ENCODE assay signal across 1 cellular context in the genomic region with DNA sequence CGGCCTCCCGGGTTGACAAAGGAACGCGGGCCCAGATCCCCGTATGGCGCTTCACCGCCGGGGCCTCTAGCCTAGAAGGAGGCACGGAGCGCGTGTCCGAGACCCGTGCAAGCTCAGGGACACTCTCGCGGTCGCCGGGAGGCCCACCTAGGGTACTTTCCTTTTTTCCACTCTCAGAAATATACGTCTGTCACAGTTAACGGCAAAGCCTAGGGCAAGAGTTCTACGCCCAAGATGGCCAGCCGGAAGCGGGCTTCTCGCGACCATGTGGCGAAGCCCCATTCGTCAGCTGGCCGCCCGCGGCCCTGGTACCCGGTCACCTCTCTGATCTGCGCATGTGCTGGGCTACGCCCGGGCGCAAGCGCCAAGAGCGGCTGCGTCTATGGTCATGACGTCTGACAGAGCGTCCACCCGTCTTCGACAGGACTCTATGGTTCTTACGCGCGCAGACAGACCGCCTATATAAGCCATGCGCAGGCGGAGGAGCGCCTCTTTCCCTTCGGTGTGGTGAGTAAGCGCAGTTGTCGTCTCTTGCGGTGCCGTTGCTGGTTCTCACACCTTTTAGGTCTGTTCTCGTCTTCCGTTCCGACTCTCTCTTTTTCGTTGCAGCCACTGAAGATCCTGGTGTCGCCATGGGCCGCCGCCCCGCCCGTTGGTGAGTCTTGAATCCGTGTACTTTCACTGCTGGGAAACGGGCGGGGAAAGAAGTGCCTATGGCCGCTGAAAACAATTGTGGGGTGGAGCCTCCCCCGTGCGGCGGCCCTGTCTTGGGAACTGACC.
A peak's percentile ranks its signal among the peaks of the same experiment; 100 is the strongest.
TF ChIP-seq lines count a peak whose summit lies in the region.

RPL10 (plus strand) TSS at position 490 of the 780 bp plus-strand sequence; CDS start at position 633, 143 bp downstream.

TF ChIP-seq in K562, 482 proteins besides CTCF, POLR2A, EP300 and RAD21 (continued from another document and continues in another):
- TF ChIP-seq ELF4 (CRISPR knock-in tag; IDR thresholded peaks at IDR 0.05), result no peak
- no peak for TF ChIP-seq ZNF324 (CRISPR knock-in tag; IDR thresholded peaks at IDR 0.05)
- no peak for TF ChIP-seq MECOM (CRISPR knock-in tag; IDR thresholded peaks at IDR 0.05)
- TF ChIP-seq RBM14 (IDR thresholded peaks at IDR 0.05; ENCODE audit: borderline replicate concordance, insufficient read depth, low read depth, low read length), result no peak
- TF ChIP-seq TAF7 (tag; IDR thresholded peaks at IDR 0.05), result peak; percentile 98
- TF ChIP-seq GATAD2B (IDR thresholded peaks at IDR 0.05; ENCODE audit: borderline replicate concordance), result no peak
- no peak; the same call in 1 of the 2 replicates for TF ChIP-seq PREB (CRISPR knock-in tag; IDR thresholded peaks at IDR 0.05)
- TF ChIP-seq ZNF165 (CRISPR knock-in tag; IDR thresholded peaks at IDR 0.05; ENCODE audit: borderline replicate concordance), result no peak
- TF ChIP-seq HDGF (IDR thresholded peaks at IDR 0.05), result no peak
- TF ChIP-seq ASH1L (IDR thresholded peaks at IDR 0.05; ENCODE audit: borderline replicate concordance, low read depth, partially characterized antibody), result no peak
- no peak for TF ChIP-seq ZNF311 (CRISPR knock-in tag; IDR thresholded peaks at IDR 0.05)
- peak; percentile 8 to 60; a peak in 1 of 4 replicates for TF ChIP-seq NONO (IDR thresholded peaks at IDR 0.05; ENCODE audit: low read depth in 2 of 2, low read length in 1 of 2)
- no peak for TF ChIP-seq MYBL2 (IDR thresholded peaks at IDR 0.05; ENCODE audit: low read depth)
- TF ChIP-seq MYBL2 (CRISPR knock-in tag; IDR thresholded peaks at IDR 0.05; ENCODE audit: borderline replicate concordance), result no peak
- no peak for TF ChIP-seq FOXM1 (IDR thresholded peaks at IDR 0.05; ENCODE audit: low read depth)
- TF ChIP-seq FOXM1 (CRISPR knock-in tag; IDR thresholded peaks at IDR 0.05; ENCODE audit: low read depth), result no peak
- no peak for TF ChIP-seq ZNF217 (CRISPR knock-in tag; IDR thresholded peaks at IDR 0.05)
- TF ChIP-seq, protein P1, sequence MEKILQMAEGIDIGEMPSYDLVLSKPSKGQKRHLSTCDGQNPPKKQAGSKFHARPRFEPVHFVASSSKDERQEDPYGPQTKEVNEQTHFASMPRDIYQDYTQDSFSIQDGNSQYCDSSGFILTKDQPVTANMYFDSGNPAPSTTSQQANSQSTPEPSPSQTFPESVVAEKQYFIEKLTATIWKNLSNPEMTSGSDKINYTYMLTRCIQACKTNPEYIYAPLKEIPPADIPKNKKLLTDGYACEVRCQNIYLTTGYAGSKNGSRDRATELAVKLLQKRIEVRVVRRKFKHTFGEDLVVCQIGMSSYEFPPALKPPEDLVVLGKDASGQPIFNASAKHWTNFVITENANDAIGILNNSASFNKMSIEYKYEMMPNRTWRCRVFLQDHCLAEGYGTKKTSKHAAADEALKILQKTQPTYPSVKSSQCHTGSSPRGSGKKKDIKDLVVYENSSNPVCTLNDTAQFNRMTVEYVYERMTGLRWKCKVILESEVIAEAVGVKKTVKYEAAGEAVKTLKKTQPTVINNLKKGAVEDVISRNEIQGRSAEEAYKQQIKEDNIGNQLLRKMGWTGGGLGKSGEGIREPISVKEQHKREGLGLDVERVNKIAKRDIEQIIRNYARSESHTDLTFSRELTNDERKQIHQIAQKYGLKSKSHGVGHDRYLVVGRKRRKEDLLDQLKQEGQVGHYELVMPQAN (IDR thresholded peaks at IDR 0.05; ENCODE audit: borderline replicate concordance), result no peak
- TF ChIP-seq EGR1 (conservative IDR thresholded peaks at IDR 0.05), result peak; percentile 51
- no peak for TF ChIP-seq FIP1L1 (IDR thresholded peaks at IDR 0.05; ENCODE audit: low read depth, low read length, poor library complexity, severe bottlenecking)
- TF ChIP-seq MTF1 (CRISPR knock-in tag; IDR thresholded peaks at IDR 0.05; ENCODE audit: borderline replicate concordance), result no peak
- TF ChIP-seq ZNF384 (IDR thresholded peaks at IDR 0.05; ENCODE audit: low read depth, low read length), result 0 out of 2 replicates have a peak, but pooled peaks have one; percentile 5
- TF ChIP-seq CHD4 (IDR thresholded peaks at IDR 0.05; ENCODE audit: insufficient read depth, insufficient replicate concordance, low read depth, low read length, poor library complexity, severe bottlenecking), result no peak
- TF ChIP-seq GTF2F1 (IDR thresholded peaks at IDR 0.05; ENCODE audit: low read depth, low read length), result peak; percentile 98
- TF ChIP-seq ZNF699 (CRISPR knock-in tag; IDR thresholded peaks at IDR 0.05; ENCODE audit: insufficient replicate concordance), result no peak
- TF ChIP-seq HDAC3 (IDR thresholded peaks at IDR 0.05; ENCODE audit: borderline replicate concordance, partially characterized antibody), result no peak
- TF ChIP-seq, protein P2, sequence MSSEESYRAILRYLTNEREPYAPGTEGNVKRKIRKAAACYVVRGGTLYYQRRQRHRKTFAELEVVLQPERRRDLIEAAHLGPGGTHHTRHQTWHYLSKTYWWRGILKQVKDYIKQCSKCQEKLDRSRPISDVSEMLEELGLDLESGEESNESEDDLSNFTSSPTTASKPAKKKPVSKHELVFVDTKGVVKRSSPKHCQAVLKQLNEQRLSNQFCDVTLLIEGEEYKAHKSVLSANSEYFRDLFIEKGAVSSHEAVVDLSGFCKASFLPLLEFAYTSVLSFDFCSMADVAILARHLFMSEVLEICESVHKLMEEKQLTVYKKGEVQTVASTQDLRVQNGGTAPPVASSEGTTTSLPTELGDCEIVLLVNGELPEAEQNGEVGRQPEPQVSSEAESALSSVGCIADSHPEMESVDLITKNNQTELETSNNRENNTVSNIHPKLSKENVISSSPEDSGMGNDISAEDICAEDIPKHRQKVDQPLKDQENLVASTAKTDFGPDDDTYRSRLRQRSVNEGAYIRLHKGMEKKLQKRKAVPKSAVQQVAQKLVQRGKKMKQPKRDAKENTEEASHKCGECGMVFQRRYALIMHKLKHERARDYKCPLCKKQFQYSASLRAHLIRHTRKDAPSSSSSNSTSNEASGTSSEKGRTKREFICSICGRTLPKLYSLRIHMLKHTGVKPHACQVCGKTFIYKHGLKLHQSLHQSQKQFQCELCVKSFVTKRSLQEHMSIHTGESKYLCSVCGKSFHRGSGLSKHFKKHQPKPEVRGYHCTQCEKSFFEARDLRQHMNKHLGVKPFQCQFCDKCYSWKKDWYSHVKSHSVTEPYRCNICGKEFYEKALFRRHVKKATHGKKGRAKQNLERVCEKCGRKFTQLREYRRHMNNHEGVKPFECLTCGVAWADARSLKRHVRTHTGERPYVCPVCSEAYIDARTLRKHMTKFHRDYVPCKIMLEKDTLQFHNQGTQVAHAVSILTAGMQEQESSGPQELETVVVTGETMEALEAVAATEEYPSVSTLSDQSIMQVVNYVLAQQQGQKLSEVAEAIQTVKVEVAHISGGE (CRISPR knock-in tag; IDR thresholded peaks at IDR 0.05), result no peak
- TF ChIP-seq HNRNPUL1 (IDR thresholded peaks at IDR 0.05; ENCODE audit: low read length), result 0 out of 2 replicates have a peak, but pooled peaks have one; percentile 59
- TF ChIP-seq CTBP1 (IDR thresholded peaks at IDR 0.05; ENCODE audit: borderline replicate concordance), result peak; percentile 69
- TF ChIP-seq KAT8 (IDR thresholded peaks at IDR 0.05; ENCODE audit: low read depth), result no peak
- peak; percentile 78 to 83; a peak in 2 of 4 replicates for TF ChIP-seq SIN3A (IDR thresholded peaks at IDR 0.05; ENCODE audit: borderline replicate concordance in 2 of 2, control insufficient read depth in 1 of 2, low read depth in 2 of 2, low read length in 2 of 2)
- TF ChIP-seq ZNF644 (tag; IDR thresholded peaks at IDR 0.05; ENCODE audit: low read depth), result no peak
- TF ChIP-seq SOX6 (IDR thresholded peaks at IDR 0.05), result no peak
- no peak for TF ChIP-seq PYGO2 (tag; IDR thresholded peaks at IDR 0.05)
- peak; percentile 70; the same call in 1 of the 2 replicates for TF ChIP-seq CREB3 (tag; conservative IDR thresholded peaks at IDR 0.05; ENCODE audit: low read depth)
- TF ChIP-seq EHMT2 (IDR thresholded peaks at IDR 0.05), result no peak
- TF ChIP-seq STAT5B (CRISPR knock-in tag; IDR thresholded peaks at IDR 0.05), result no peak
- no peak; the same call in 1 of the 2 replicates for TF ChIP-seq XRCC5 (IDR thresholded peaks at IDR 0.05; ENCODE audit: low read depth, low read length)
- no peak for TF ChIP-seq HDAC2 (IDR thresholded peaks at IDR 0.05)
- no peak for TF ChIP-seq ZNF449 (CRISPR knock-in tag; IDR thresholded peaks at IDR 0.05)
- TF ChIP-seq, protein P3, sequence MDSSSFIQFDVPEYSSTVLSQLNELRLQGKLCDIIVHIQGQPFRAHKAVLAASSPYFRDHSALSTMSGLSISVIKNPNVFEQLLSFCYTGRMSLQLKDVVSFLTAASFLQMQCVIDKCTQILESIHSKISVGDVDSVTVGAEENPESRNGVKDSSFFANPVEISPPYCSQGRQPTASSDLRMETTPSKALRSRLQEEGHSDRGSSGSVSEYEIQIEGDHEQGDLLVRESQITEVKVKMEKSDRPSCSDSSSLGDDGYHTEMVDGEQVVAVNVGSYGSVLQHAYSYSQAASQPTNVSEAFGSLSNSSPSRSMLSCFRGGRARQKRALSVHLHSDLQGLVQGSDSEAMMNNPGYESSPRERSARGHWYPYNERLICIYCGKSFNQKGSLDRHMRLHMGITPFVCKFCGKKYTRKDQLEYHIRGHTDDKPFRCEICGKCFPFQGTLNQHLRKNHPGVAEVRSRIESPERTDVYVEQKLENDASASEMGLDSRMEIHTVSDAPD (CRISPR knock-in tag; IDR thresholded peaks at IDR 0.05), result no peak
- no peak for TF ChIP-seq CCNT2 (IDR thresholded peaks at IDR 0.05; ENCODE audit: borderline replicate concordance, extremely low read depth, insufficient read length, low read depth, low read length)
- no peak for TF ChIP-seq BRCA1 (IDR thresholded peaks at IDR 0.05)
- no peak for TF ChIP-seq BRCA1 (CRISPR knock-in tag; IDR thresholded peaks at IDR 0.05)
- no peak for TF ChIP-seq ELK1 (CRISPR knock-in tag; IDR thresholded peaks at IDR 0.05)
- no peak for TF ChIP-seq CREBBP (IDR thresholded peaks at IDR 0.05; ENCODE audit: low read depth, low read length)
- TF ChIP-seq TFE3 (CRISPR knock-in tag; IDR thresholded peaks at IDR 0.05), result no peak
- TF ChIP-seq, protein P4, sequence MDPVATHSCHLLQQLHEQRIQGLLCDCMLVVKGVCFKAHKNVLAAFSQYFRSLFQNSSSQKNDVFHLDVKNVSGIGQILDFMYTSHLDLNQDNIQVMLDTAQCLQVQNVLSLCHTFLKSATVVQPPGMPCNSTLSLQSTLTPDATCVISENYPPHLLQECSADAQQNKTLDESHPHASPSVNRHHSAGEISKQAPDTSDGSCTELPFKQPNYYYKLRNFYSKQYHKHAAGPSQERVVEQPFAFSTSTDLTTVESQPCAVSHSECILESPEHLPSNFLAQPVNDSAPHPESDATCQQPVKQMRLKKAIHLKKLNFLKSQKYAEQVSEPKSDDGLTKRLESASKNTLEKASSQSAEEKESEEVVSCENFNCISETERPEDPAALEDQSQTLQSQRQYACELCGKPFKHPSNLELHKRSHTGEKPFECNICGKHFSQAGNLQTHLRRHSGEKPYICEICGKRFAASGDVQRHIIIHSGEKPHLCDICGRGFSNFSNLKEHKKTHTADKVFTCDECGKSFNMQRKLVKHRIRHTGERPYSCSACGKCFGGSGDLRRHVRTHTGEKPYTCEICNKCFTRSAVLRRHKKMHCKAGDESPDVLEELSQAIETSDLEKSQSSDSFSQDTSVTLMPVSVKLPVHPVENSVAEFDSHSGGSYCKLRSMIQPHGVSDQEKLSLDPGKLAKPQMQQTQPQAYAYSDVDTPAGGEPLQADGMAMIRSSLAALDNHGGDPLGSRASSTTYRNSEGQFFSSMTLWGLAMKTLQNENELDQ (CRISPR knock-in tag; IDR thresholded peaks at IDR 0.05; ENCODE audit: borderline replicate concordance), result peak; percentile 89
- no peak for TF ChIP-seq ZNF134 (CRISPR knock-in tag; conservative IDR thresholded peaks at IDR 0.05)
